16 cellular contexts compared by ENCODE assay signal in the genomic region with DNA sequence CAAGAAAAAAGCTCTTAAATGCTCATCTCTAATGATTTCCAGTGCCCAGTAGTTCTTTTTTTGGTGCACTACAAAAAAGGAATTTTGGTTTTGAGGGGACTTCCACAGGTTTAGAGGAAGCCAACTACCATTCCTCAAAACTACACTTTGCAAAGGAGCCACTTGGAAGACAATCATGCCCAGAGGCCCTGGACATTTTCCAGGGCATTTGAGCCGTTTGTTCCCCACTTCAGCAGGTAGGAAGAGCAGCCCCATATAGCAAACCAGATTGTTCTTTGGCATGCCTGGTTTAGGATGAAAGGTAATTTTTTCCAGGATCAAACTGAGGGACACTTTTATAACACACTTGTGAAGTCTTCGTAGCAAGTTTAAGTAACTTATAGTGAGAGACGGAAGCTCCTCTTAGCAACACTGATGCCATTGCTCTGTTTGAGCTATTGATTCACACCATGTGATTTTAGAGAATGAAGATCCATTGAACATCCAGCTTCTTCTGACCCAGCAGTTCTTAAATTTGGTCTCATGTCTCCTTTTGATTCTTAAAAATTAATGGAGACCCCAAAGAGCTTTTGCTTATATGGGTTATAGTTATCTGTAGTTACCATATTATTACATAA.
DNase-seq lines count a peak whose midpoint lies in the region; ATAC-seq and TF ChIP-seq lines count a peak whose summit lies in the region.
"Had no signal": no experiment of that assay in that cellular context is flagged by ENCODE, and none has a peak within 500 bp of the region (broad histone marks: within the 10 kb centered on the region; RNA-seq: fewer than 3 reads in every experiment).

No MANE protein-coding gene starts in this region.

- H3K4me3 Mint-ChIP-seq in activated T-cell treated with anti-CD3 and anti-CD28 coated beads, Interleukin-2, amount 50 U/mL, for 24 hours = no peak overlapping the region
- H3K4me3 Mint-ChIP-seq: neural crest cell had no signal

- peaks cover 6% of the 10 kb centered on the region; the same call in 1 of the 2 replicates for H3F3A ChIP-seq in OCI-LY1 (ENCODE audit: insufficient read depth, low read length)

- TF ChIP-seq POLR2A in esophagus squamous epithelium (IDR thresholded peaks at IDR 0.05) = no peak

- H3K27ac Mint-ChIP-seq in activated T-cell treated with anti-CD3 and anti-CD28 coated beads, Interleukin-2, amount 50 U/mL, for 24 hours = peak overlapping the region; percentile 97

- no peaks in the 10 kb centered on the region for H3K79me2 ChIP-seq in OCI-LY1 (ENCODE audit: insufficient read depth, low read length)

- H2AFZ ChIP-seq in OCI-LY1 (ENCODE audit: low read length) = no peak overlapping the region

- no peaks in the 10 kb centered on the region for H3K27me3 ChIP-seq in OCI-LY1 (ENCODE audit: insufficient read depth, low read length)
- no peaks in the 10 kb centered on the region for H3K27me3 ChIP-seq in esophagus squamous epithelium
- no peaks in the 10 kb centered on the region for H3K27me3 ChIP-seq in thoracic aorta (replicated peaks; ENCODE audit: insufficient read depth)
- H3K27me3 ChIP-seq: right lobe of liver had no signal

- 24 to 62% methylated on average over 3 of the region's 3 CpGs for WGBS in esophagus squamous epithelium, 2 donors

- no peak overlapping the region; the same call in 1 of the 2 replicates for H3K4me2 ChIP-seq in OCI-LY1 (ENCODE audit: low read length)

- TF ChIP-seq CTCF in OCI-LY1 (IDR thresholded peaks at IDR 0.05; ENCODE audit: low read length) (no peak), esophagus squamous epithelium (IDR thresholded peaks at IDR 0.05) (no peak), thoracic aorta (IDR thresholded peaks at IDR 0.05) (no peak)

- H3K27ac ChIP-seq in OCI-LY1 (ENCODE audit: low read depth, low read length, poor library complexity, severe bottlenecking) (peak overlapping the region; percentile 96), esophagus squamous epithelium (peak overlapping the region in 3 of 4 donors; percentile 40 to 76 (median 56)), thoracic aorta (peak overlapping the region; percentile 40 to 64)

- H3K4me1 Mint-ChIP-seq in activated T-cell treated with anti-CD3 and anti-CD28 coated beads, Interleukin-2, amount 50 U/mL, for 24 hours (ENCODE audit: low read depth) = peaks cover 74% of the 10 kb centered on the region

- no peaks in the 10 kb centered on the region for H3K9me3 Mint-ChIP-seq in activated T-cell treated with anti-CD3 and anti-CD28 coated beads, Interleukin-2, amount 50 U/mL, for 24 hours

- peaks cover 76% of the 10 kb centered on the region for H3K36me3 Mint-ChIP-seq in activated T-cell treated with anti-CD3 and anti-CD28 coated beads, Interleukin-2, amount 50 U/mL, for 24 hours (ENCODE audit: low read depth)

- H4K20me1 ChIP-seq in OCI-LY1 (ENCODE audit: insufficient read depth, low read length) = no peaks in the 10 kb centered on the region

- no peaks in the 10 kb centered on the region for H3K9me2 ChIP-seq in OCI-LY1 (ENCODE audit: low read depth, low read length)

- H3K36me3 ChIP-seq in OCI-LY1 (ENCODE audit: insufficient read depth, low read length) = peaks cover 9% of the 10 kb centered on the region; the same call in 1 of the 2 replicates
- H3K36me3 ChIP-seq in esophagus squamous epithelium = peaks cover 0 to 39% (median 3%) of the 10 kb centered on the region in 3 donors
- H3K36me3 ChIP-seq in thoracic aorta = peaks cover 4% of the 10 kb centered on the region
- H3K36me3 ChIP-seq: right lobe of liver had no signal

- peak overlapping the region; percentile 50 for H3K9ac ChIP-seq in OCI-LY1 (ENCODE audit: low read length)

- DNase-seq in activated T-cell treated with anti-CD3 and anti-CD28 coated beads, Interleukin-2, amount 50 U/mL, for 24 hours = no peak
- DNase-seq in activated T-cell treated with anti-CD3 and anti-CD28 coated beads, Interleukin-2, amount 50 U/mL, for 48 hours = no peak
- DNase-seq in esophagus squamous epithelium (lab: John Stamatoyannopoulos, UW) = no peak
- DNase-seq in thoracic aorta (ENCODE audit: low spot score) = no peak
- DNase-seq in AG08395 (ENCODE audit: low spot score) = no peak
- DNase-seq in NCI-H1694 (lab: John Stamatoyannopoulos, UW) = no peak
- DNase-seq: activated T-cell treated with anti-CD3 and anti-CD28 coated beads for 4 hours; NCI-H1048; right lobe of liver; SIG-M5; stimulated activated CD4-positive, alpha-beta T cell treated with anti-CD3 and anti-CD28 coated beads, Interleukin-2, amount 100 ng/mL, for 48 hours; stimulated activated CD8-positive, alpha-beta memory T cell treated with anti-CD3 and anti-CD28 coated beads, Interleukin-4, amount 100 ng/mL, for 48 hours had no signal

- H3K4me1 ChIP-seq in OCI-LY1 (ENCODE audit: insufficient read depth, low read length, severe bottlenecking) (peaks cover 74% of the 10 kb centered on the region), esophagus squamous epithelium (peaks cover 29 to 80% (median 56%) of the 10 kb centered on the region in 3 donors), thoracic aorta (ENCODE audit: control insufficient read depth in 1 of 2, low read depth in 2 of 2) (peaks cover 56 to 80% of the 10 kb centered on the region in 2 donors)

- H3K27me3 Mint-ChIP-seq in activated T-cell treated with anti-CD3 and anti-CD28 coated beads, Interleukin-2, amount 50 U/mL, for 24 hours = no peaks in the 10 kb centered on the region

- intact Hi-C loops in esophagus squamous epithelium (cut with DNase I) = no loop called here

- ATAC-seq in thoracic aorta (ENCODE audit: insufficient number of reproducible peaks, low FRiP score, low read depth) = no peak
- ATAC-seq in HG02884 (IDR thresholded peaks at IDR 0.05; ENCODE audit: unreplicated experiment) = no peak
- ATAC-seq: HepG2 had no signal

- no peak overlapping the region for H3K4me3 ChIP-seq in OCI-LY1 (ENCODE audit: low read depth, low read length, poor library complexity, severe bottlenecking)
- H3K4me3 ChIP-seq in esophagus squamous epithelium = no peak overlapping the region
- no peak overlapping the region for H3K4me3 ChIP-seq in thoracic aorta
- H3K4me3 ChIP-seq: right lobe of liver had no signal

- H3K9me3 ChIP-seq in OCI-LY1 (ENCODE audit: low read length) (no peaks in the 10 kb centered on the region), esophagus squamous epithelium (no peaks in the 10 kb centered on the region), thoracic aorta (no peaks in the 10 kb centered on the region)
- H3K9me3 ChIP-seq: right lobe of liver had no signal
